Comparison of ENCODE assay signal across 18 cellular contexts in genomic region chr14:32027255-32027939, GRCh38. TPM values are rescaled to one million over a fixed set of nuclear protein-coding genes. Genes with fewer than 3 reads are reported as not detected.
DNase-seq lines count a peak whose midpoint lies in the region; ATAC-seq, FAIRE-seq and TF ChIP-seq lines count a peak whose summit lies in the region.
"Had no signal": no experiment of that assay in that cellular context is flagged by ENCODE, and none has a peak within 500 bp of the region (broad histone marks: within the 10 kb centered on the region; RNA-seq: fewer than 3 reads in every experiment).

No MANE protein-coding gene starts in this region.

- H3K27me3 ChIP-seq in RWPE2 (ENCODE audit: insufficient read depth, poor library complexity, severe bottlenecking) (no peaks in the 10 kb centered on the region), psoas muscle (ENCODE audit: insufficient read depth in 3 of 3, low read length in 2 of 3) (no peaks in the 10 kb centered on the region)
- H3K27me3 ChIP-seq: esophagus squamous epithelium, neutrophil had no signal

- 75 to 83% (median 81%) methylated on average over 5 of the region's 5 CpGs for WGBS in psoas muscle, 3 donors

- H3K4me1 ChIP-seq in RWPE2 (ENCODE audit: insufficient read depth, poor library complexity, severe bottlenecking) (peaks cover 21% of the 10 kb centered on the region), psoas muscle (peaks cover 5% of the 10 kb centered on the region)

- H3K27ac Mint-ChIP-seq in Calu3 (ENCODE audit: unreplicated experiment): peak overlapping the region; percentile 96

- FAIRE-seq in HTR-8/SVneo (lab: Jason Lieb, UNC): peak; percentile 87

- intact Hi-C loops in Calu3 (cut with micrococcal nuclease; ENCODE audit: unreplicated experiment) (loop anchor here (5.0 kb wide), 2 partner anchors 50 to 90 kb away; partner anchors contain the start of gene ARHGAP5), Right ventricle myocardium inferior (cut with DNase I) (no loop called here), psoas muscle (cut with DNase I) (no loop called here)

- no peaks in the 10 kb centered on the region for H3K36me3 ChIP-seq in RWPE2 (ENCODE audit: low read depth)
- no peaks in the 10 kb centered on the region for H3K36me3 ChIP-seq in psoas muscle (ENCODE audit: insufficient read depth in 1 of 2, low read depth in 1 of 2)
- H3K36me3 ChIP-seq: esophagus squamous epithelium, neutrophil had no signal

- H3K9me3 Mint-ChIP-seq in Calu3 (ENCODE audit: low read depth, unreplicated experiment): no peaks in the 10 kb centered on the region
- H3K9me3 Mint-ChIP-seq: CD8-positive, alpha-beta memory T cell had no signal

- peaks cover 26% of the 10 kb centered on the region for H3K4me1 Mint-ChIP-seq in Calu3 (ENCODE audit: low read depth, unreplicated experiment)
- H3K4me1 Mint-ChIP-seq: CD8-positive, alpha-beta memory T cell had no signal

- H3K4me3 ChIP-seq in RWPE2 (ENCODE audit: severe bottlenecking) (no peak overlapping the region), psoas muscle (no peak overlapping the region)
- H3K4me3 ChIP-seq: esophagus squamous epithelium had no signal

- DNase-seq in Calu3 (no peak), HTR-8/SVneo (ENCODE audit: insufficient read length, low spot score) (no peak), RWPE2 (ENCODE audit: low spot score) (no peak), glomerular visceral epithelial cell (ENCODE audit: extremely low spot score) (peak; percentile 88), Right ventricle myocardium inferior (ENCODE audit: missing footprints) (no peak), HUDEP-2 (lab: John Stamatoyannopoulos, UW; ENCODE audit: unreplicated experiment in 76 of 76) (no peak), psoas muscle (no peak)
- DNase-seq: activated CD4-positive, alpha-beta T cell treated with anti-CD3 and anti-CD28 coated beads, Interleukin-2, amount 50 U/mL, for 1 hour; activated gamma-delta T cell; CD8-positive, alpha-beta memory T cell; DND-41; esophagus squamous epithelium; glutamatergic neuron; NCI-H1417 treated with DMSO at 0.1 percent for 48 hours; NK-92 treated with Interleukin-12 subunit alpha and Interleukin-12 subunit beta, amount 100 ng/mL, for 24 hours; Right ventricle myocardium superior had no signal

- H3K27ac ChIP-seq in RWPE2 (ENCODE audit: poor library complexity, severe bottlenecking) (peak overlapping the region; percentile 33), psoas muscle (no peak overlapping the region)
- H3K27ac ChIP-seq: esophagus squamous epithelium, neutrophil had no signal

- no peaks in the 10 kb centered on the region for H3K27me3 Mint-ChIP-seq in Calu3 (ENCODE audit: unreplicated experiment)

- ATAC-seq in RWPE2 (ENCODE audit: low read depth) (peak; percentile 94), Right ventricle myocardium inferior (no peak), GM19324 (IDR thresholded peaks at IDR 0.05; ENCODE audit: low FRiP score, unreplicated experiment) (no peak), psoas muscle (no peak)

- CTCF ChIA-PET in Calu3 (lab: Charles Lee): interaction anchor here (0.5 to 1.3 kb wide), 4 partner anchors 17 to 605 kb away, joined by 3 read pairs; no protein-coding TSS in a partner anchor

- TF ChIP-seq CTCF in Calu3 (IDR thresholded peaks at IDR 0.05; ENCODE audit: unreplicated experiment) (no peak), RWPE2 (IDR thresholded peaks at IDR 0.05; ENCODE audit: poor library complexity, severe bottlenecking) (no peak), psoas muscle (IDR thresholded peaks at IDR 0.05) (no peak)

- H3K9me3 ChIP-seq in RWPE2 (ENCODE audit: severe bottlenecking): no peaks in the 10 kb centered on the region
- H3K9me3 ChIP-seq in psoas muscle: no peaks in the 10 kb centered on the region
- H3K9me3 ChIP-seq: esophagus squamous epithelium, neutrophil had no signal

- H3K4me3 Mint-ChIP-seq in Calu3 (ENCODE audit: low read depth, unreplicated experiment): peak overlapping the region; percentile 21
- H3K4me3 Mint-ChIP-seq: CD8-positive, alpha-beta memory T cell had no signal

- peaks cover 5% of the 10 kb centered on the region for H3K36me3 Mint-ChIP-seq in Calu3 (ENCODE audit: insufficient read depth, unreplicated experiment)
- H3K36me3 Mint-ChIP-seq: CD8-positive, alpha-beta memory T cell had no signal

- no TSS peak for BruUV-seq in Calu3 (replicated peaks; lab: Mats Ljungman, UMichigan)

RNA-seq across cellular contexts. Expression of gene ARHGAP5, which starts 49.7 kb away (rescaled TPM):
- total RNA-seq in Calu3 (2022) (113 and 132 TPM in 2 replicates), Right ventricle myocardium inferior (210 TPM), psoas muscle (10 to 100 TPM; 56.9 to 81.8 (median 64.4) TPM)
- 10 to 100 TPM; 12.8 to 34.7 (median 34.3) TPM for polyA plus RNA-seq in psoas muscle
